8 cellular contexts compared by ENCODE assay signal in the genomic region with DNA sequence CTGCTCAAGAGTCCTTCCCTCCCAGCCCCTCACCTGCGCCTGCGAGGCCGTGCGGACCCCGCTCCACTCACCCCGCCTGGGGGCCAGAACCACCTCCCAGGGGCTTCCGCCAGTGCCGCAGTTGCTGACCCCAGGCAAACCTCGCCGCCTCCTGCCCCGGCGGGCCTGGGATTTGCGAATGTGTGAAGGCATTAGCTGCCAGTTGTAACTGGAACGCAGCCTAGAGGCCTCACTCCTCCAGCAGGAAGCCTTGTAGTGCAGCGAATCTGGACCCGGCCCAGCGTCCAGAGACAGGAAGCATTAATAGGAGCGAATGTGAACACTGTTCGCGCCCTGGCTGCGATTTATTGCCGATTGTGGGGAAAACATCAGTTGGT.
DNase-seq lines count a peak whose midpoint lies in the region; ATAC-seq and TF ChIP-seq lines count a peak whose summit lies in the region.

No MANE protein-coding gene starts in this region.

- H3K9me3 ChIP-seq in ascending aorta = no peaks in the 10 kb centered on the region

- H3K27me3 ChIP-seq in ascending aorta = no peaks in the 10 kb centered on the region

- H3K27ac ChIP-seq in ascending aorta = peak overlapping the region; percentile 98 to 99

- H3K4me1 ChIP-seq in ascending aorta = peaks cover 23 to 63% of the 10 kb centered on the region in 2 donors

- H3K4me3 ChIP-seq in ascending aorta = peak overlapping the region; percentile 11 to 53

- ATAC-seq in left ventricle myocardium superior = peak; percentile 85
- ATAC-seq in HG03045 (IDR thresholded peaks at IDR 0.05; ENCODE audit: unreplicated experiment) = no peak
- no peak for ATAC-seq in GM18505 (IDR thresholded peaks at IDR 0.05; ENCODE audit: unreplicated experiment)

- TF ChIP-seq POLR2A in GM18505 (IDR thresholded peaks at IDR 0.05; ENCODE audit: borderline replicate concordance, extremely low read depth, insufficient read depth, insufficient read length) = no peak

- intact Hi-C loops in ascending aorta (cut with DNase I) (loop anchor here (1.0 to 10.0 kb wide), 8 partner anchors 37 to 247 kb away; no protein-coding TSS in a partner anchor), left ventricle myocardium superior (cut with micrococcal nuclease) (no loop called here), posterior cingulate gyrus (cut with DNase I) (no loop called here)

- TF ChIP-seq CTCF in ascending aorta (IDR thresholded peaks at IDR 0.05) = no peak

- H3K36me3 ChIP-seq in ascending aorta = no peaks in the 10 kb centered on the region

- DNase-seq in C1 segment of cervical spinal cord (lab: John Stamatoyannopoulos, UW) (peak in 11 of 14 donors; percentile 8 to 79 (median 36)), ascending aorta (ENCODE audit: low spot score in 2 of 2) (peak; percentile 70 to 97), left ventricle myocardium superior (peak; percentile 95), posterior cingulate gyrus (peak; percentile 29 to 94 (median 70)), NCI-H1105 treated with DMSO at 0.1 percent for 48 hours (lab: John Stamatoyannopoulos, UW) (no peak), NAMALWA (ENCODE audit: low spot score) (no peak)

Comparison
In these comparisons a context has a peak if more than half of its experiments do, and no peak if none do; other contexts are left out.
1. DNase-seq: peak in C1 segment of cervical spinal cord (11 of 14), ascending aorta (2 of 2), left ventricle myocardium superior (single experiment) and posterior cingulate gyrus (10 of 10); none in NCI-H1105 treated with DMSO at 0.1 percent for 48 hours (single experiment) and NAMALWA (single experiment).